ENCODE assay signal across 8 cellular contexts in genomic region chr17:66567234-66568170, GRCh38.
DNase-seq lines count a peak whose midpoint lies in the region; ATAC-seq and TF ChIP-seq lines count a peak whose summit lies in the region.

No MANE protein-coding gene starts in this region.

- peaks cover 13% of the 10 kb centered on the region for H3K36me3 Mint-ChIP-seq in CD8-positive, alpha-beta T cell

- no peaks in the 10 kb centered on the region for H3K27me3 ChIP-seq in CD8-positive, alpha-beta T cell (ENCODE audit: insufficient read depth, low read length)
- no peaks in the 10 kb centered on the region for H3K27me3 ChIP-seq in adrenal gland

- peak; percentile 61 to 87 (median 78) for DNase-seq in CD8-positive, alpha-beta T cell
- peak; percentile 78 for DNase-seq in Jurkat, Clone E6-1 (ENCODE audit: low read depth, low spot score)
- DNase-seq in SW 1271 (lab: John Stamatoyannopoulos, UW), result peak; percentile 37 to 78
- DNase-seq in adrenal gland, result peak; percentile 81 to 95 (median 87)
- DNase-seq in left ventricle myocardium superior, result peak; percentile 83
- DNase-seq in sciatic nerve (ENCODE audit: low spot score), result peak; percentile 90
- no peak for DNase-seq in NCI-H1048 (lab: John Stamatoyannopoulos, UW)

- no peaks in the 10 kb centered on the region for H3K36me3 ChIP-seq in CD8-positive, alpha-beta T cell (ENCODE audit: insufficient read depth, low read length)
- H3K36me3 ChIP-seq in adrenal gland (replicated peaks in 1 of 2), result no peaks in the 10 kb centered on the region

- no peaks in the 10 kb centered on the region for H3K9me3 ChIP-seq in CD8-positive, alpha-beta T cell (ENCODE audit: low read length)
- no peaks in the 10 kb centered on the region for H3K9me3 ChIP-seq in adrenal gland (replicated peaks in 1 of 3)

- H3K4me1 Mint-ChIP-seq in CD8-positive, alpha-beta T cell (ENCODE audit: low read depth), result peaks cover 28% of the 10 kb centered on the region

- 46 to 61% (median 52%) methylated on average over 13 to 15 of the region's 15 CpGs for WGBS in adrenal gland, 4 donors

- peak; percentile 73 for ATAC-seq in CD8-positive, alpha-beta T cell
- ATAC-seq in GM19455 (IDR thresholded peaks at IDR 0.05; ENCODE audit: unreplicated experiment) (peak; percentile 73), left ventricle myocardium superior (peak; percentile 79), sciatic nerve (peak; percentile 84)

- POLR2A ChIA-PET in CD8-positive, alpha-beta T cell (lab: Charles Lee), result interaction anchor here (0.6 to 0.7 kb wide), 2 partner anchors 74 to 1485 kb away, joined by 3 to 4 read pairs; no protein-coding TSS in a partner anchor

- intact Hi-C loops in CD8-positive, alpha-beta T cell (cut with DNase I, micrococcal nuclease), result loop anchor here (1.0 to 10.0 kb wide), 6 partner anchors 105 to 366 kb away; no protein-coding TSS in a partner anchor
- intact Hi-C loops in adrenal gland (cut with DNase I) (loop anchor here in 1 of 2 donors (5.0 kb wide), 1 partner anchor 310 kb away; no protein-coding TSS in a partner anchor), left ventricle myocardium superior (cut with micrococcal nuclease) (loop anchor here (10.0 kb wide), 1 partner anchor 313 kb away; no protein-coding TSS in a partner anchor), sciatic nerve (cut with DNase I) (no loop called here)

- H3K27ac Mint-ChIP-seq in CD8-positive, alpha-beta T cell, result no peak overlapping the region

- TF ChIP-seq CTCF in CD8-positive, alpha-beta T cell (IDR thresholded peaks at IDR 0.05), result peak; percentile 89
- peak; percentile 82 to 95 (median 90) for TF ChIP-seq CTCF in adrenal gland (IDR thresholded peaks at IDR 0.05)

- H3K4me1 ChIP-seq in CD8-positive, alpha-beta T cell (ENCODE audit: insufficient read depth, low read length), result no peaks in the 10 kb centered on the region
- peaks cover 0 to 16% of the 10 kb centered on the region in 2 donors for H3K4me1 ChIP-seq in adrenal gland (replicated peaks in 1 of 2)

- CTCF ChIA-PET in CD8-positive, alpha-beta T cell (lab: Charles Lee), result interaction anchor here (0.6 to 2.8 kb wide), 41 partner anchors 10 to 653 kb away, joined by 3 to 35 read pairs (median 4); no protein-coding TSS in a partner anchor

- no peaks in the 10 kb centered on the region for H3K9me3 Mint-ChIP-seq in CD8-positive, alpha-beta T cell

- no peak overlapping the region for H3K4me3 ChIP-seq in CD8-positive, alpha-beta T cell (ENCODE audit: low read depth, low read length)
- no peak overlapping the region for H3K4me3 ChIP-seq in Jurkat, Clone E6-1 (ENCODE audit: low read length)
- H3K4me3 ChIP-seq in adrenal gland, result no peak overlapping the region

- no peak overlapping the region for H3K4me3 Mint-ChIP-seq in CD8-positive, alpha-beta T cell

- H3K27ac ChIP-seq in CD8-positive, alpha-beta T cell (ENCODE audit: low read depth, low read length), result no peak overlapping the region
- peak overlapping the region in 2 of 5 donors; percentile 47 to 66 for H3K27ac ChIP-seq in adrenal gland

- TF ChIP-seq POLR2A in adrenal gland (IDR thresholded peaks at IDR 0.05), result no peak

- H3K27me3 Mint-ChIP-seq in CD8-positive, alpha-beta T cell (ENCODE audit: low read depth), result no peaks in the 10 kb centered on the region
